ENCODE assay signal across 8 cellular contexts in genomic region chr14:95157195-95157986, GRCh38. TPM values are rescaled to one million over a fixed set of nuclear protein-coding genes. Genes with fewer than 3 reads are reported as not detected.
A peak's percentile ranks its signal among the peaks of the same experiment; 100 is the strongest.
DNase-seq lines count a peak whose midpoint lies in the region; ATAC-seq, FAIRE-seq and TF ChIP-seq lines count a peak whose summit lies in the region.

TSS of gene DICER1 (minus strand) at chr14:95157529. CDS start at chr14:95133458, 24,071 bp downstream.

- H3K18ac ChIP-seq in H1 (ENCODE audit: extremely low read depth, low read length) (peak within 1 kb of the TSS; percentile 57; the same call in 1 of the 2 replicates), mesendoderm (ENCODE audit: low read length) (peak within 1 kb of the TSS; percentile 88)

- no peak within 1 kb of the TSS for H3K23ac ChIP-seq in H1 (ENCODE audit: insufficient read length)
- H3K23ac ChIP-seq in mesendoderm (ENCODE audit: low read length) = no peak within 1 kb of the TSS

- peak; percentile 73 for ATAC-seq in GM21381 (IDR thresholded peaks at IDR 0.05; ENCODE audit: unreplicated experiment)
- peak; percentile 84 for ATAC-seq in activated CD8-positive, alpha-beta memory T cell treated with anti-CD3 and anti-CD28 coated beads, Interleukin-2, amount 10 ng/mL, durations not matched to agents 7 days and 5 days

- peaks cover 0 to 5% (median 2%) of the 10 kb centered on the region in 4 experiments; a peak in 3 of 7 replicates for H3K4me1 ChIP-seq in H1 (replicated peaks in 1 of 4; ENCODE audit: control insufficient read depth in 3 of 4, insufficient read depth in 4 of 4, low read length in 3 of 4)
- H3K4me1 ChIP-seq in mesendoderm (ENCODE audit: control insufficient read depth, low read depth, low read length) = peaks cover 5% of the 10 kb centered on the region

- H3K27ac Mint-ChIP-seq in activated CD8-positive, alpha-beta memory T cell treated with anti-CD3 and anti-CD28 coated beads, Interleukin-2, amount 10 ng/mL, durations not matched to agents 7 days and 5 days = peak within 1 kb of the TSS; percentile 99

- H3K79me1 ChIP-seq in H1 (ENCODE audit: low read depth, low read length) (peaks cover 3% of the 10 kb centered on the region; the same call in 1 of the 2 replicates), mesendoderm (ENCODE audit: low read length) (peaks cover 7% of the 10 kb centered on the region)

- H3K36me3 ChIP-seq in H1 (ENCODE audit: control insufficient read depth in 2 of 4, insufficient read depth in 4 of 4, low read length in 3 of 4) (no peaks in the 10 kb centered on the region; a peak in 1 of 8 replicates), mesendoderm (ENCODE audit: control insufficient read depth, insufficient read depth, low read length) (no peaks in the 10 kb centered on the region)

- TF ChIP-seq RAD21 in H1 (IDR thresholded peaks at IDR 0.05 in 1 of 2, conservative IDR thresholded peaks at IDR 0.05 in 1 of 2; ENCODE audit: low read depth in 2 of 2, low read length in 2 of 2) = peak in 1 of 2 experiments; percentile 6; a peak in 1 of 4 replicates

- no peak within 1 kb of the TSS; the same call in 1 of the 2 replicates for H2BK15ac ChIP-seq in H1 (ENCODE audit: low read length)
- no peak within 1 kb of the TSS for H2BK15ac ChIP-seq in mesendoderm (replicated peaks; ENCODE audit: low read depth)

- peaks cover 12% of the 10 kb centered on the region for H3K36me3 Mint-ChIP-seq in activated CD8-positive, alpha-beta memory T cell treated with anti-CD3 and anti-CD28 coated beads, Interleukin-2, amount 10 ng/mL, durations not matched to agents 7 days and 5 days

- WGBS in H1 (ENCODE audit: extremely low coverage in 1 of 2, insufficient coverage in 1 of 2, insufficient read length in 1 of 2, insufficient replicate concordance in 2 of 2, low coverage in 1 of 2, low lambda C conversion rate in 2 of 2, missing lambda C conversion rate in 1 of 2), 2 experiments = 1% methylated on average over 72 of the region's 93 CpGs; no CpG with 5 or more reads in 1 of the 2 experiments
- WGBS in mesendoderm (ENCODE audit: extremely low coverage, insufficient coverage, low lambda C conversion rate) = no CpG with 5 or more reads among the region's 93 CpGs

- peak within 1 kb of the TSS; percentile 71 to 94 (median 85) for H3K9ac ChIP-seq in H1 (replicated peaks in 1 of 4; ENCODE audit: extremely low read depth in 1 of 4, low read depth in 3 of 4, low read length in 3 of 4)
- peak within 1 kb of the TSS; percentile 92 for H3K9ac ChIP-seq in mesendoderm (ENCODE audit: low read length)

- H3K79me2 ChIP-seq in H1 (ENCODE audit: control insufficient read depth in 1 of 2, insufficient read depth in 2 of 2, low read length in 2 of 2) (peaks cover 10 to 42% of the 10 kb centered on the region in 2 experiments), mesendoderm (ENCODE audit: control insufficient read depth, insufficient read depth, low read length) (peaks cover 37% of the 10 kb centered on the region)

- peak within 1 kb of the TSS; percentile 90 for H3K4me3 Mint-ChIP-seq in activated CD8-positive, alpha-beta memory T cell treated with anti-CD3 and anti-CD28 coated beads, Interleukin-2, amount 10 ng/mL, durations not matched to agents 7 days and 5 days

- no peak for TF ChIP-seq EP300 in H1 (IDR thresholded peaks at IDR 0.05; ENCODE audit: borderline replicate concordance in 1 of 2, low read depth in 2 of 2, low read length in 2 of 2)

- no peak for TF ChIP-seq CTCF in H1 (IDR thresholded peaks at IDR 0.05; ENCODE audit: control extremely low read depth in 1 of 3, insufficient read depth in 1 of 3, low read depth in 1 of 3, low read length in 3 of 3)

- no peak within 1 kb of the TSS; the same call in none of the 2 replicates for H2AK5ac ChIP-seq in H1 (ENCODE audit: low read depth, low read length)
- no peak within 1 kb of the TSS for H2AK5ac ChIP-seq in mesendoderm (ENCODE audit: low read length)

- H4K5ac ChIP-seq in H1 (ENCODE audit: insufficient read length, low read depth, low read length) = peak within 1 kb of the TSS; percentile 80
- H4K5ac ChIP-seq in mesendoderm (ENCODE audit: low read length) = no peak within 1 kb of the TSS

- H2BK5ac ChIP-seq in H1 (ENCODE audit: low read depth, low read length) = peak within 1 kb of the TSS; percentile 46
- no peak within 1 kb of the TSS for H2BK5ac ChIP-seq in mesendoderm (ENCODE audit: low read length)

- H3K14ac ChIP-seq in H1 (ENCODE audit: insufficient read length) = no peak within 1 kb of the TSS

- no peaks in the 10 kb centered on the region; a peak in 1 of 4 replicates for H3K9me3 ChIP-seq in H1 (ENCODE audit: insufficient read depth in 2 of 2, low read depth in 1 of 2, low read length in 1 of 2)

- H3K56ac ChIP-seq in H1 (replicated peaks; ENCODE audit: insufficient read length, low read depth, low read length) = peak within 1 kb of the TSS; percentile 75
- H3K56ac ChIP-seq in mesendoderm (ENCODE audit: low read length) = peak within 1 kb of the TSS; percentile 93

- CTCF ChIA-PET in activated CD8-positive, alpha-beta memory T cell treated with anti-CD3 and anti-CD28 coated beads, Interleukin-2, amount 10 ng/mL, durations not matched to agents 7 days and 5 days (lab: Charles Lee) = interaction anchor here (0.8 kb wide), 1 partner anchor 9 kb away, joined by 3 read pairs; no protein-coding TSS in a partner anchor
- CTCF ChIA-PET in H1 (lab: Charles Lee; ENCODE audit: partially characterized antibody) = no interaction called here

- peak within 1 kb of the TSS; percentile 74; the same call in 1 of the 2 replicates for H3K27ac ChIP-seq in H1 (ENCODE audit: low read depth, low read length)
- H3K27ac ChIP-seq in mesendoderm (ENCODE audit: low read depth, low read length) = peak within 1 kb of the TSS; percentile 84

- no peaks in the 10 kb centered on the region for H3K9me3 Mint-ChIP-seq in activated CD8-positive, alpha-beta memory T cell treated with anti-CD3 and anti-CD28 coated beads, Interleukin-2, amount 10 ng/mL, durations not matched to agents 7 days and 5 days (ENCODE audit: low read depth)

- H4K91ac ChIP-seq in H1 (replicated peaks; ENCODE audit: insufficient read length, low read length) = peak within 1 kb of the TSS; percentile 63

- H3K4me3 ChIP-seq in H1 (ENCODE audit: extremely low read depth in 1 of 4, insufficient read depth in 2 of 4, low read depth in 3 of 4, low read length in 4 of 4) = peak within 1 kb of the TSS; percentile 71 to 82 (median 77)
- H3K4me3 ChIP-seq in mesendoderm (ENCODE audit: low read length) = peak within 1 kb of the TSS; percentile 67

- DNase-seq in COR-L47 (lab: John Stamatoyannopoulos, UW) = peak; percentile 98
- DNase-seq in HUDEP-2 (lab: John Stamatoyannopoulos, UW; ENCODE audit: unreplicated experiment in 76 of 76) = peak in 74 of 76 experiments; percentile 40 to 96 (median 89)
- peak; percentile 79 for DNase-seq in NOMO-1 treated with dmso at 0.1 percent for 144 hours (lab: John Stamatoyannopoulos, UW; ENCODE audit: unreplicated experiment)
- peak; percentile 95 for DNase-seq in activated CD8-positive, alpha-beta memory T cell treated with anti-CD3 and anti-CD28 coated beads, Interleukin-2, amount 10 ng/mL, durations not matched to agents 7 days and 5 days
- peak; percentile 50 to 98 for DNase-seq in H1 (ENCODE audit: low read depth in 1 of 2, low spot score in 2 of 2)
- DNase-seq in mesendoderm = peak; percentile 94
- peak; percentile 90 for DNase-seq in stimulated activated CD8-positive, alpha-beta memory T cell treated with anti-CD3 and anti-CD28 coated beads, Interleukin-15, amount 100 ng/mL, for 1 hour (ENCODE audit: low read depth)

- POLR2A ChIA-PET in H1 (lab: Charles Lee; ENCODE audit: partially characterized antibody) = interaction anchor here (0.7 to 2.1 kb wide), 10 partner anchors 12 to 204 kb away, joined by 3 to 6 read pairs (median 3); no protein-coding TSS in a partner anchor

- H3K4me1 Mint-ChIP-seq in activated CD8-positive, alpha-beta memory T cell treated with anti-CD3 and anti-CD28 coated beads, Interleukin-2, amount 10 ng/mL, durations not matched to agents 7 days and 5 days = peaks cover 36% of the 10 kb centered on the region

- H4K8ac ChIP-seq in H1 (ENCODE audit: extremely low read depth, insufficient read depth, low read length) (peak within 1 kb of the TSS; percentile 97; the same call in 1 of the 2 replicates), mesendoderm (ENCODE audit: low read depth, low read length) (peak within 1 kb of the TSS; percentile 69)

- H3K27me3 ChIP-seq in H1 (replicated peaks in 1 of 4; ENCODE audit: control insufficient read depth in 3 of 4, extremely low read depth in 1 of 4, insufficient read depth in 3 of 4, low read length in 3 of 4) = no peaks in the 10 kb centered on the region
- no peaks in the 10 kb centered on the region for H3K27me3 ChIP-seq in mesendoderm (ENCODE audit: insufficient read depth, low read length, poor library complexity)

- no peak within 1 kb of the TSS for H2BK20ac ChIP-seq in H1 (ENCODE audit: low read length)

- peak in 1 of 2 experiments; percentile 26; a peak in 2 of 3 replicates for TF ChIP-seq POLR2A in H1 (IDR thresholded peaks at IDR 0.05; ENCODE audit: control extremely low read depth in 1 of 2, low read depth in 2 of 2, low read length in 2 of 2)

- peak within 1 kb of the TSS; percentile 59 for H2AFZ ChIP-seq in H1 (ENCODE audit: low read length)

- H3K4ac ChIP-seq in H1 (replicated peaks; ENCODE audit: insufficient read length, low read depth, low read length) (peak within 1 kb of the TSS; percentile 12), mesendoderm (ENCODE audit: low read depth, low read length) (peak within 1 kb of the TSS; percentile 89)

- no peak within 1 kb of the TSS for H2BK12ac ChIP-seq in H1 (ENCODE audit: low read depth, low read length)

- H3K4me2 ChIP-seq in H1 (ENCODE audit: insufficient read depth in 1 of 2, low read depth in 2 of 2, low read length in 2 of 2) (peak within 1 kb of the TSS; percentile 66 to 83), mesendoderm (ENCODE audit: low read length) (peak within 1 kb of the TSS; percentile 63)

- H4K20me1 ChIP-seq in H1 (replicated peaks in 1 of 2; ENCODE audit: control insufficient read depth in 1 of 2, insufficient read depth in 2 of 2, low read length in 2 of 2) = peaks cover 0 to 3% of the 10 kb centered on the region in 2 experiments

- H3K27me3 Mint-ChIP-seq in activated CD8-positive, alpha-beta memory T cell treated with anti-CD3 and anti-CD28 coated beads, Interleukin-2, amount 10 ng/mL, durations not matched to agents 7 days and 5 days = no peaks in the 10 kb centered on the region

- peaks cover 4% of the 10 kb centered on the region; the same call in 1 of the 2 replicates for H3K23me2 ChIP-seq in H1 (ENCODE audit: low read depth, low read length)

- FAIRE-seq in H1 (lab: Jason Lieb, UNC) = no peak

- no peak within 1 kb of the TSS for H2BK120ac ChIP-seq in H1 (replicated peaks; ENCODE audit: low read depth, low read length)
- H2BK120ac ChIP-seq in mesendoderm (ENCODE audit: low read depth, low read length) = no peak within 1 kb of the TSS

RNA-seq across cellular contexts. Expression of gene DICER1, which starts in this region (rescaled TPM):
- 10 to 100 TPM; 61.4 to 75.6 TPM for total RNA-seq in activated CD8-positive, alpha-beta memory T cell treated with anti-CD3 and anti-CD28 coated beads, Interleukin-2, amount 10 ng/mL, durations not matched to agents 7 days and 5 days
- 60.2 and 61.8 TPM in 2 replicates for total RNA-seq in H1 (2021; fragmentation: NEBNext Ultra II Directional; extraction: Animal tissue kit (Norgen Biotek cat#: 25700))
- 8.1 and 11.9 TPM in 2 replicates for polyA plus RNA-seq in H1 (2011; rRNA removed)
- 15.2 TPM for polyA plus RNA-seq in H1 (2011; cell fraction: cytosol; rRNA removed)
- polyA plus RNA-seq in H1 (2011; cell fraction: nucleus; rRNA removed) = 33.2 TPM
- 18.4 to 26.5 TPM (median 24.5 TPM) in 4 replicates for polyA plus RNA-seq in H1 (2012, experiment 1 of 2)
- 1.2 TPM for polyA plus RNA-seq in H1 (2012, experiment 2 of 2)
- polyA plus RNA-seq in H1 (2013, experiment 1 of 2) = 64.6 TPM
- polyA plus RNA-seq in H1 (2013, experiment 2 of 2) = 66.0 TPM
- polyA minus RNA-seq in H1 (2011; rRNA and poly(A)+ RNA removed) = 93.2 and 119 TPM in 2 replicates
- polyA minus RNA-seq in H1 (2011; cell fraction: cytosol; rRNA and poly(A)+ RNA removed) = 46.0 TPM
- polyA minus RNA-seq in H1 (2011; cell fraction: nucleus; rRNA and poly(A)+ RNA removed) = 149 TPM
- 76.8 TPM for polyA plus RNA-seq in mesendoderm (2013, experiment 1 of 2)
- 79.1 TPM for polyA plus RNA-seq in mesendoderm (2013, experiment 2 of 2)

Comparison
In these comparisons a context has a peak if more than half of its experiments do, and no peak if none do; other contexts are left out.
1. Peak in every context shown above with its lines: DNase-seq, ATAC-seq, H3K4me3 ChIP-seq and H3K27ac ChIP-seq.